ENCODE assay signal across 24 cellular contexts in the genomic region with DNA sequence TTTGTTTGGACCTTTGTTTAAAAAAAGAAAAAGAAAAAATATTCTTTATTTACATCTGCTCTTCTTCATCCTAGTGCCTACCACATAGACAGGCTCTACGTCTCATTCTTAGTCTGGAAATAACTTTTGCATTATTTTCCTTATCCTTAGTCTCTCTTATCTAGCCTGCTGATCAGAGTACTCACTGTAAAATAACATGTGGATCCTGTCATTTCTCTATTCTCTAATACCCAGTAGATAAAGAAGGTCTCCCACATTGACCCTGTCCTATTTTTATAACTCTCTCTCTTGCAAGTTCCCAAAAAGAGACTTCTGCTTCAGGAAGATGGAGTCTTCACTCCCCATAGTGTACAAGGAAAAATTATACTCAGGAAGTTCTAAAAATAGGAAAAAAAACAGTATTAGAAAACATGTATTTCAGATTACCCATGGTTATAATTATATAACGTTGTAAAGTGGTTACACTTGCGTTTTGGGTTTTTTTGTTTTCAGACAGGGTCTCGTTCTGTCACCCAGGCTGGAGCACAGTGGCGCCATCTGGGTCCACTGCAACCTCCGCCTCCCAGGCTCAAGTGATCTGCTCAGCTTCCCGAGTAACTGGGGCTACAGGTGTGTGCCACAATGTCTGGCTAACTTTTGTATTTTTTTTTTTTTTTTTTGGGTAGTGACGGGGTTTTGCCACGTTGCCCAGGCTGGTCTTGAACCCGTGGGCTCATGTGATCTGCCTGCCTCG. TPM values are rescaled to one million over a fixed set of nuclear protein-coding genes. Genes with fewer than 3 reads are reported as not detected.
DNase-seq lines count a peak whose midpoint lies in the region; ATAC-seq, FAIRE-seq and TF ChIP-seq lines count a peak whose summit lies in the region.
"Had no signal": no experiment of that assay in that cellular context is flagged by ENCODE, and none has a peak within 500 bp of the region (broad histone marks: within the 10 kb centered on the region; RNA-seq: fewer than 3 reads in every experiment).

No MANE protein-coding gene starts in this region.

- H3K27ac Mint-ChIP-seq in WTC11, result 0 out of 2 replicates have a peak overlapping the region, but pooled peaks have one; percentile 32
- H3K27ac Mint-ChIP-seq: activated CD8-positive, alpha-beta T cell treated with anti-CD3 and anti-CD28 coated beads, Interleukin-2, amount 10 ng/mL, durations not matched to agents 7 days and 5 days; T-helper 17 cell had no signal

- no peaks in the 10 kb centered on the region for H3K9me3 ChIP-seq in A549
- H3K9me3 ChIP-seq: testis had no signal

- no peaks in the 10 kb centered on the region for H3K9me3 Mint-ChIP-seq in WTC11
- H3K9me3 Mint-ChIP-seq: IgD-negative memory B cell had no signal

- DNase-seq in A549 (ENCODE audit: low read depth in 1 of 2, low spot score in 1 of 2) (no peak), ELF-1 (ENCODE audit: low read depth, low spot score) (peak; percentile 11), WTC11 (ENCODE audit: low spot score) (peak; percentile 14), hepatic stellate cell (ENCODE audit: low spot score) (peak; percentile 35), NCI-H524 treated with DMSO at 0.1 percent for 48 hours (lab: John Stamatoyannopoulos, UW) (no peak), NOMO-1 treated with dmso at 0.1 percent for 144 hours (lab: John Stamatoyannopoulos, UW; ENCODE audit: unreplicated experiment) (no peak), foreskin melanocyte (no peak)
- DNase-seq: activated CD4-positive, alpha-beta T cell treated with anti-CD3 and anti-CD28 coated beads for 1 hour; activated CD8-positive, alpha-beta T cell treated with anti-CD3 and anti-CD28 coated beads, Interleukin-2, amount 10 ng/mL, durations not matched to agents 7 days and 5 days; activated effector memory CD4-positive, alpha-beta T cell treated with anti-CD3 and anti-CD28 coated beads, Interleukin-2, amount 50 U/mL, for 16 hours; DND-41; GM23248; head of caudate nucleus; NCI-H1105; NCI-H1930; NCI-H526 treated with DMSO at 0.1 percent for 48 hours; occipital lobe; stimulated activated naive CD4-positive, alpha-beta T cell; T-helper 17 cell; testis had no signal

- H3K4me1 Mint-ChIP-seq in WTC11, result peaks cover 25% of the 10 kb centered on the region

- TF ChIP-seq POLR2A in A549 (IDR thresholded peaks at IDR 0.05; ENCODE audit: low read length), result no peak

- H3K36me3 Mint-ChIP-seq in WTC11, result peaks cover 22% of the 10 kb centered on the region

- no peak for ATAC-seq in A549
- no peak for ATAC-seq in WTC11
- no peak for ATAC-seq in GM21825 (IDR thresholded peaks at IDR 0.05; ENCODE audit: unreplicated experiment)
- ATAC-seq: activated CD8-positive, alpha-beta T cell treated with anti-CD3 and anti-CD28 coated beads, Interleukin-2, amount 10 ng/mL, durations not matched to agents 7 days and 5 days; T-helper 17 cell had no signal

- POLR2A ChIA-PET in A549 (lab: Yijun Ruan, JAX), result no interaction called here
- POLR2A ChIA-PET in WTC11 (lab: Charles Lee), result interaction anchor here (0.7 kb wide), 1 partner anchor 77 kb away, joined by 3 read pairs; no protein-coding TSS in a partner anchor

- CTCF ChIA-PET in A549 (lab: Yijun Ruan, JAX) (interaction anchor here (0.6 to 1.4 kb wide), 3 partner anchors 15 to 192 kb away, joined by 3 read pairs; no protein-coding TSS in a partner anchor), WTC11 (lab: Charles Lee) (no interaction called here)

- FAIRE-seq in A549 (lab: Jason Lieb, UNC), result peak; percentile 13
- FAIRE-seq: urothelium cell line had no signal

- H3K27ac ChIP-seq in A549, result no peak overlapping the region
- H3K27ac ChIP-seq: C4-2B, GM23248, testis had no signal

- no peak overlapping the region for H3K4me3 Mint-ChIP-seq in WTC11
- H3K4me3 Mint-ChIP-seq: activated CD8-positive, alpha-beta T cell treated with anti-CD3 and anti-CD28 coated beads, Interleukin-2, amount 10 ng/mL, durations not matched to agents 7 days and 5 days; IgD-negative memory B cell; T-helper 17 cell had no signal

- no peak for TF ChIP-seq EP300 in A549 (IDR thresholded peaks at IDR 0.05)

- H3K4me1 ChIP-seq in A549, result peaks cover 29% of the 10 kb centered on the region

- WGBS in A549 (ENCODE audit: missing lambda C conversion rate), result 95% methylated on average over 11 of the region's 11 CpGs

- H3K27me3 Mint-ChIP-seq in WTC11 (ENCODE audit: low read depth), result no peaks in the 10 kb centered on the region
- H3K27me3 Mint-ChIP-seq: IgD-negative memory B cell, T-helper 17 cell had no signal

- TF ChIP-seq RAD21 in A549 (conservative IDR thresholded peaks at IDR 0.05 in 1 of 2, IDR thresholded peaks at IDR 0.05 in 1 of 2), result no peak

- H3K4me2 ChIP-seq in A549, result no peak overlapping the region

- TF ChIP-seq CTCF in A549 (IDR thresholded peaks at IDR 0.05), result no peak
- no peak for TF ChIP-seq CTCF in WTC11 (IDR thresholded peaks at IDR 0.05)

- no peak overlapping the region for H3K4me3 ChIP-seq in A549
- H3K4me3 ChIP-seq: GM23248, testis had no signal

TF ChIP-seq in A549, 52 proteins besides CTCF, POLR2A, EP300 and RAD21:
- TF ChIP-seq PHF8 (IDR thresholded peaks at IDR 0.05; ENCODE audit: borderline replicate concordance, low read depth) (no peak), RNF2 (IDR thresholded peaks at IDR 0.05; ENCODE audit: borderline replicate concordance, low read depth) (no peak), JUN (IDR thresholded peaks at IDR 0.05) (no peak), CEBPB (IDR thresholded peaks at IDR 0.05) (no peak), REST (IDR thresholded peaks at IDR 0.05) (no peak), GATA3 (IDR thresholded peaks at IDR 0.05; ENCODE audit: borderline replicate concordance) (no peak), FOXS1 (CRISPR knock-in tag; IDR thresholded peaks at IDR 0.05) (no peak)

TF ChIP-seq in WTC11, 78 proteins besides CTCF, POLR2A, EP300 and RAD21:
- TF ChIP-seq ZNF671 (CRISPR knock-in tag; IDR thresholded peaks at IDR 0.05), result no peak
- no peak for TF ChIP-seq ATF3 (CRISPR knock-in tag; conservative IDR thresholded peaks at IDR 0.05)
- TF ChIP-seq ZNF232 (CRISPR knock-in tag; IDR thresholded peaks at IDR 0.05), result no peak
- TF ChIP-seq SP1 (CRISPR knock-in tag; conservative IDR thresholded peaks at IDR 0.05), result no peak

RNA-seq across cellular contexts. Expression of gene ZFX, which starts 23.8 kb away (rescaled TPM):
- polyA plus RNA-seq in A549 (2011; rRNA removed) (29.1 and 30.1 TPM in 2 replicates), A549 (2017; fragmentation: RNase III; extraction: RNeasy Plus Mini Kit Qiagen cat#74134 plus additional on column Dnase treatment) (18.0 to 21.3 TPM (median 18.1 TPM) in 3 replicates)
- polyA plus RNA-seq in A549 (2012; cell fraction: cytosol; rRNA removed), result 7.8 and 7.9 TPM in 2 replicates
- polyA plus RNA-seq in A549 (2012; cell fraction: nucleus; rRNA removed), result 7.9 and 9.4 TPM in 2 replicates
- polyA minus RNA-seq in A549 (2011; rRNA and poly(A)+ RNA removed), result 59.7 and 60.2 TPM in 2 replicates
- 19.3 to 24.3 TPM (median 23.4 TPM) in 3 replicates for total RNA-seq in WTC11 (2021)

Comparison
In these comparisons a context has a peak if more than half of its experiments do, and no peak if none do; other contexts are left out.
1. DNase-seq: peak in ELF-1 (single experiment), WTC11 (single experiment) and hepatic stellate cell (single experiment); none in A549 (0 of 2), NCI-H524 treated with DMSO at 0.1 percent for 48 hours (single experiment), NOMO-1 treated with dmso at 0.1 percent for 144 hours (single experiment) and foreskin melanocyte (single experiment).